8 cellular contexts compared by ENCODE assay signal in genomic region chr10:70715853-70716795, GRCh38. TPM values are rescaled to one million over a fixed set of nuclear protein-coding genes. Genes with fewer than 3 reads are reported as not detected.
DNase-seq lines count a peak whose midpoint lies in the region; ATAC-seq and FAIRE-seq lines count a peak whose summit lies in the region.

No MANE protein-coding gene starts in this region.

- no peak for FAIRE-seq in GM19239 (lab: Jason Lieb, UNC)

- DNase-seq in COR-L47 (lab: John Stamatoyannopoulos, UW) (peak; percentile 71), LHCN-M2 (ENCODE audit: low read depth) (peak; percentile 83), SKM-1 (lab: John Stamatoyannopoulos, UW; ENCODE audit: unreplicated experiment) (peak; percentile 17), kidney tubule cell (ENCODE audit: low spot score) (peak; percentile 44), GM19239 (ENCODE audit: insufficient read length, low spot score) (no peak), iPS-NIHi7 (ENCODE audit: extremely low spot score) (no peak)
- DNase-seq in central memory CD4-positive, alpha-beta T cell, result no peak

- ATAC-seq in GM21447 (IDR thresholded peaks at IDR 0.05; ENCODE audit: unreplicated experiment), result no peak

RNA-seq across cellular contexts. Expression of gene ADAMTS14, which starts 43.8 kb away (rescaled TPM):
- 2.4 and 2.7 TPM in 2 replicates for total RNA-seq in LHCN-M2 (2014; rRNA removed)
- polyA plus RNA-seq in LHCN-M2 (2012), result 2.5 TPM

Comparison
In these comparisons a context has a peak if more than half of its experiments do, and no peak if none do; other contexts are left out.
1. DNase-seq: peak in COR-L47 (single experiment), LHCN-M2 (single experiment), SKM-1 (single experiment) and kidney tubule cell (single experiment); none in GM19239 (single experiment), iPS-NIHi7 (single experiment) and central memory CD4-positive, alpha-beta T cell (single experiment).